15 cellular contexts compared by ENCODE assay signal in the genomic region with DNA sequence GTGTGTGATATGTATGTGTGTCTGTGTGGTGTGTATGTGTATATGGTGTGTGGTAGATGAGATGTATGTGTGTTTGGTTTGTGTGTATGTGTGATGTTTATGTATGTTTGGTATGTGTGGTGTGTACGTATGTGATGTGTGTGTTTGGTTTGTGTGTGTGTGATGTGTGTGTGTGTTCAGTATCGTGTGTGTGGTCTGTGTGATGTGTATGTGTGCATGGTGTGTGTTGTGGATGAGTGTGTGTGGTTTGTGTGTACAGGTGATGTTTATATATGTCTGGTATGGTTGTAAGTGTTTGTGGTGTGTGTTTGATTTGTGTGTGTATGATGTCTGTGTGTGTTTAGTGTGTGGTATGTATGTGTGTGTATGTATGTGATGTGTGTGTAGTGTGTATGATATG.
DNase-seq lines count a peak whose midpoint lies in the region; ATAC-seq, FAIRE-seq and TF ChIP-seq lines count a peak whose summit lies in the region.
"Had no signal": no experiment of that assay in that cellular context is flagged by ENCODE, and none has a peak within 500 bp of the region (broad histone marks: within the 10 kb centered on the region; RNA-seq: fewer than 3 reads in every experiment).

No MANE protein-coding gene starts in this region.

- no peak for DNase-seq in H54 (ENCODE audit: insufficient read length, low spot score)
- no peak for DNase-seq in IMR-90
- no peak for DNase-seq in H1 (ENCODE audit: low read depth in 1 of 2, low spot score in 2 of 2)
- DNase-seq in NCI-H2196 treated with DMSO at 0.1 percent for 48 hours (lab: John Stamatoyannopoulos, UW; ENCODE audit: unreplicated experiment) = no peak
- no peak for DNase-seq in NCI-H1092 (lab: John Stamatoyannopoulos, UW)
- DNase-seq: ACHN; CD4-positive, CD25-positive, alpha-beta regulatory T cell; DMS79; KG1 had no signal

- H2AFZ ChIP-seq in IMR-90 (replicated peaks; ENCODE audit: low read length, poor library complexity) (no peak overlapping the region), H1 (ENCODE audit: low read length) (no peak overlapping the region)

- H3K36me3 ChIP-seq in IMR-90 (ENCODE audit: control insufficient read depth, insufficient read depth, low read length) (no peaks in the 10 kb centered on the region), H1 (ENCODE audit: control insufficient read depth in 2 of 4, insufficient read depth in 4 of 4, low read length in 3 of 4) (peaks cover 0 to 3% (median 0%) of the 10 kb centered on the region in 4 experiments; a peak in 1 of 8 replicates)
- H3K36me3 ChIP-seq: BLaER1 treated with 17β-estradiol and CSF1 and Interleukin-3, amounts not matched to agents 10 nM and 100 nM had no signal

- no peak overlapping the region for H3K56ac ChIP-seq in IMR-90 (ENCODE audit: extremely low read depth, insufficient read depth, low read length)
- peak overlapping the region; percentile 81 for H3K56ac ChIP-seq in H1 (replicated peaks; ENCODE audit: insufficient read length, low read depth, low read length)

- H3K14ac ChIP-seq in IMR-90 (replicated peaks; ENCODE audit: low read depth, low read length) = no peak overlapping the region
- H3K14ac ChIP-seq in H1 (ENCODE audit: insufficient read length) = no peak overlapping the region

- CTCF ChIA-PET in IMR-90 (lab: Yijun Ruan, JAX) = no interaction called here
- CTCF ChIA-PET in H1 (lab: Charles Lee; ENCODE audit: partially characterized antibody) = no interaction called here

- H3K18ac ChIP-seq in IMR-90 (ENCODE audit: low read depth, low read length) (no peak overlapping the region), H1 (ENCODE audit: extremely low read depth, low read length) (no peak overlapping the region)

- H3K27ac ChIP-seq in 22Rv1 = peak overlapping the region; percentile 92
- H3K27ac ChIP-seq in IMR-90 (ENCODE audit: insufficient read depth, low read length) = no peak overlapping the region
- no peak overlapping the region for H3K27ac ChIP-seq in H1 (ENCODE audit: low read depth, low read length)
- H3K27ac ChIP-seq: BLaER1 treated with 17β-estradiol and CSF1 and Interleukin-3, amounts not matched to agents 10 nM and 100 nM had no signal

- H3K9ac ChIP-seq in IMR-90 (ENCODE audit: low read depth, low read length) (no peak overlapping the region), H1 (replicated peaks in 1 of 4; ENCODE audit: extremely low read depth in 1 of 4, low read depth in 3 of 4, low read length in 3 of 4) (no peak overlapping the region)
- H3K9ac ChIP-seq: BLaER1 treated with 17β-estradiol and CSF1 and Interleukin-3, amounts not matched to agents 10 nM and 100 nM had no signal

- BruUV-seq in IMR-90 (replicated peaks; lab: Mats Ljungman, UMichigan) = no TSS peak

- FAIRE-seq in H54 (lab: Jason Lieb, UNC) (peak; percentile 60), H1 (lab: Jason Lieb, UNC) (peak; percentile 87)
- FAIRE-seq: GM12878, GM19239 had no signal

- TF ChIP-seq RAD21 in IMR-90 (IDR thresholded peaks at IDR 0.05; ENCODE audit: low read length) (no peak), H1 (IDR thresholded peaks at IDR 0.05 in 1 of 2, conservative IDR thresholded peaks at IDR 0.05 in 1 of 2; ENCODE audit: low read depth in 2 of 2, low read length in 2 of 2) (no peak)

- in situ Hi-C loops in IMR-90 (cut with MboI; ENCODE audit: low sequenced_read_pairs) = no loop called here

- H4K91ac ChIP-seq in IMR-90 (ENCODE audit: insufficient read depth, low read depth, low read length) = no peak overlapping the region
- peak overlapping the region; percentile 1 for H4K91ac ChIP-seq in H1 (replicated peaks; ENCODE audit: insufficient read length, low read length)

- intact Hi-C loops in IMR-90 (cut with micrococcal nuclease) = no loop called here

- dilution Hi-C loops in IMR-90 (cut with HindIII; ENCODE audit: low sequenced_read_pairs, unreplicated experiment) = no loop called here

- H3K79me2 ChIP-seq in H1 (ENCODE audit: control insufficient read depth in 1 of 2, insufficient read depth in 2 of 2, low read length in 2 of 2) = no peaks in the 10 kb centered on the region; a peak in 1 of 4 replicates

- no peaks in the 10 kb centered on the region for H3K9me1 ChIP-seq in IMR-90 (ENCODE audit: insufficient read depth, low read length)

- no peak overlapping the region for H3K4me3 ChIP-seq in IMR-90 (ENCODE audit: insufficient read depth, low read depth, low read length)
- H3K4me3 ChIP-seq in H1 (ENCODE audit: extremely low read depth in 1 of 4, insufficient read depth in 2 of 4, low read depth in 3 of 4, low read length in 4 of 4) = no peak overlapping the region
- H3K4me3 ChIP-seq: BLaER1 treated with 17β-estradiol and CSF1 and Interleukin-3, amounts not matched to agents 10 nM and 100 nM; GM12878 had no signal

- no peak overlapping the region for H3K23ac ChIP-seq in IMR-90 (ENCODE audit: low read depth, low read length)
- no peak overlapping the region for H3K23ac ChIP-seq in H1 (ENCODE audit: insufficient read length)

- no peak overlapping the region for H2BK12ac ChIP-seq in H1 (ENCODE audit: low read depth, low read length)

- H3K23me2 ChIP-seq in H1 (ENCODE audit: low read depth, low read length) = peaks cover 9% of the 10 kb centered on the region; the same call in 1 of the 2 replicates

- H2AK5ac ChIP-seq in IMR-90 (ENCODE audit: low read depth, low read length) (no peak overlapping the region), H1 (ENCODE audit: low read depth, low read length) (peak overlapping the region; percentile 42; the same call in 1 of the 2 replicates)

- H3K27me3 ChIP-seq in IMR-90 (ENCODE audit: control insufficient read depth, insufficient read depth, low read length) = no peaks in the 10 kb centered on the region
- no peaks in the 10 kb centered on the region for H3K27me3 ChIP-seq in H1 (replicated peaks in 1 of 4; ENCODE audit: control insufficient read depth in 3 of 4, extremely low read depth in 1 of 4, insufficient read depth in 3 of 4, low read length in 3 of 4)
- H3K27me3 ChIP-seq: BLaER1 treated with 17β-estradiol and CSF1 and Interleukin-3, amounts not matched to agents 10 nM and 100 nM had no signal

- TF ChIP-seq POLR2A in H54 (IDR thresholded peaks at IDR 0.05; ENCODE audit: low read depth, low read length) (no peak), IMR-90 (IDR thresholded peaks at IDR 0.05; ENCODE audit: low read depth, low read length) (no peak), H1 (IDR thresholded peaks at IDR 0.05; ENCODE audit: control extremely low read depth in 1 of 2, low read depth in 2 of 2, low read length in 2 of 2) (no peak)

- no peak overlapping the region for H2BK15ac ChIP-seq in IMR-90 (ENCODE audit: low read depth, low read length)
- no peak overlapping the region for H2BK15ac ChIP-seq in H1 (ENCODE audit: low read length)

- H2BK20ac ChIP-seq in IMR-90 (ENCODE audit: low read depth, low read length) (no peak overlapping the region), H1 (ENCODE audit: low read length) (no peak overlapping the region)

- TF ChIP-seq CTCF in 22Rv1 (IDR thresholded peaks at IDR 0.05) (no peak), IMR-90 (conservative IDR thresholded peaks at IDR 0.05; ENCODE audit: low read depth, low read length) (no peak), H1 (IDR thresholded peaks at IDR 0.05; ENCODE audit: control extremely low read depth in 1 of 3, insufficient read depth in 1 of 3, low read depth in 1 of 3, low read length in 3 of 3) (no peak)

- H3K4me1 ChIP-seq in IMR-90 (ENCODE audit: control insufficient read depth, insufficient read depth, low read length) (no peaks in the 10 kb centered on the region), H1 (replicated peaks in 1 of 4; ENCODE audit: control insufficient read depth in 3 of 4, insufficient read depth in 4 of 4, low read length in 3 of 4) (no peaks in the 10 kb centered on the region)
- H3K4me1 ChIP-seq: BLaER1 treated with 17β-estradiol and CSF1 and Interleukin-3, amounts not matched to agents 10 nM and 100 nM had no signal

- H4K8ac ChIP-seq in IMR-90 (ENCODE audit: low read depth in 2 of 2, low read length in 2 of 2) (no peak overlapping the region), H1 (ENCODE audit: extremely low read depth, insufficient read depth, low read length) (no peak overlapping the region)

- H4K5ac ChIP-seq in IMR-90 (ENCODE audit: low read depth, low read length) (no peak overlapping the region), H1 (ENCODE audit: insufficient read length, low read depth, low read length) (no peak overlapping the region)

- no peak overlapping the region for H2BK120ac ChIP-seq in IMR-90 (ENCODE audit: low read depth, low read length)
- H2BK120ac ChIP-seq in H1 (replicated peaks; ENCODE audit: low read depth, low read length) = no peak overlapping the region

- 37 to 100% methylated on average over 1 to 2 of the region's 2 CpGs for WGBS in IMR-90 (ENCODE audit: extremely low coverage in 2 of 2, insufficient read length in 1 of 2), 2 experiments
- 87% methylated on average over 2 of the region's 2 CpGs; no CpG with 5 or more reads in 1 of the 2 experiments for WGBS in H1 (ENCODE audit: extremely low coverage in 1 of 2, insufficient coverage in 1 of 2, insufficient read length in 1 of 2, insufficient replicate concordance in 2 of 2, low coverage in 1 of 2, low lambda C conversion rate in 2 of 2, missing lambda C conversion rate in 1 of 2), 2 experiments

- no peak for ATAC-seq in IMR-90 (ENCODE audit: low read depth)
- ATAC-seq in activated CD4-positive, CD25-positive, alpha-beta regulatory T cell treated with anti-CD3 and anti-CD28 coated beads, Interleukin-2, amount 50 U/mL, for 24 hours = no peak
- ATAC-seq in HG02885 (IDR thresholded peaks at IDR 0.05; ENCODE audit: poor library complexity, unreplicated experiment) = no peak
- ATAC-seq: GM12878 had no signal

- no peaks in the 10 kb centered on the region for H3K79me1 ChIP-seq in IMR-90 (ENCODE audit: low read depth in 1 of 2, low read length in 2 of 2)
- no peaks in the 10 kb centered on the region; the same call in 1 of the 2 replicates for H3K79me1 ChIP-seq in H1 (ENCODE audit: low read depth, low read length)

- POLR2A ChIA-PET in IMR-90 (lab: Charles Lee; ENCODE audit: unreplicated experiment) (no interaction called here), H1 (lab: Charles Lee; ENCODE audit: partially characterized antibody) (no interaction called here)

- H4K20me1 ChIP-seq in IMR-90 (ENCODE audit: insufficient read depth, low read length) (no peaks in the 10 kb centered on the region), H1 (replicated peaks in 1 of 2; ENCODE audit: control insufficient read depth in 1 of 2, insufficient read depth in 2 of 2, low read length in 2 of 2) (peaks cover 0 to 6% of the 10 kb centered on the region in 2 experiments)
- H4K20me1 ChIP-seq: BLaER1 treated with 17β-estradiol and CSF1 and Interleukin-3, amounts not matched to agents 10 nM and 100 nM had no signal

- H2AK9ac ChIP-seq in IMR-90 (replicated peaks; ENCODE audit: low read depth, low read length, poor library complexity) = no peak overlapping the region

- H3K9me3 ChIP-seq in IMR-90 (ENCODE audit: control insufficient read depth, insufficient read depth, low read length) (peaks cover 4% of the 10 kb centered on the region), H1 (ENCODE audit: insufficient read depth in 2 of 2, low read depth in 1 of 2, low read length in 1 of 2) (peaks cover 10 to 15% of the 10 kb centered on the region in 2 experiments; a peak in 3 of 4 replicates)

- H3K4me2 ChIP-seq in IMR-90 (ENCODE audit: low read depth, low read length) (no peak overlapping the region), H1 (ENCODE audit: insufficient read depth in 1 of 2, low read depth in 2 of 2, low read length in 2 of 2) (no peak overlapping the region)
- H3K4me2 ChIP-seq: BLaER1 treated with 17β-estradiol and CSF1 and Interleukin-3, amounts not matched to agents 10 nM and 100 nM had no signal

- H3K4ac ChIP-seq in IMR-90 (ENCODE audit: low read depth, low read length) (no peak overlapping the region), H1 (replicated peaks; ENCODE audit: insufficient read length, low read depth, low read length) (peak overlapping the region; percentile 44)

- TF ChIP-seq EP300 in H1 (IDR thresholded peaks at IDR 0.05; ENCODE audit: borderline replicate concordance in 1 of 2, low read depth in 2 of 2, low read length in 2 of 2) = no peak

- H2BK5ac ChIP-seq in IMR-90 (ENCODE audit: low read depth, low read length, poor library complexity, severe bottlenecking) (peak overlapping the region; percentile 89), H1 (ENCODE audit: low read depth, low read length) (no peak overlapping the region)
